In genomic region chr10:69839696-69840345, GRCh38 we compare ENCODE assay signal across 16 cellular contexts. TPM values are rescaled to one million over a fixed set of nuclear protein-coding genes. Genes with fewer than 3 reads are reported as not detected.
DNase-seq lines count a peak whose midpoint lies in the region; ATAC-seq, FAIRE-seq and TF ChIP-seq lines count a peak whose summit lies in the region.
"Had no signal": no experiment of that assay in that cellular context is flagged by ENCODE, and none has a peak within 500 bp of the region (broad histone marks: within the 10 kb centered on the region; RNA-seq: fewer than 3 reads in every experiment).

No MANE protein-coding gene starts in this region.

- H3K27ac ChIP-seq in osteoblast (ENCODE audit: low read depth, low read length): peak overlapping the region; percentile 49
- H3K27ac ChIP-seq: KMS-11, prostate gland, testis had no signal

- H3K36me3 ChIP-seq in osteoblast (ENCODE audit: insufficient read depth, low read length): no peaks in the 10 kb centered on the region
- H3K36me3 ChIP-seq: prostate gland had no signal

- H3K4me1 Mint-ChIP-seq in stimulated activated naive B cell treated with anti-CD40 and anti-IgM and Interleukin-4, amounts not matched to agents 10 μg/mL and 1 μg/mL and 100 μg/mL, for 72 hours: peaks cover 14 to 24% of the 10 kb centered on the region in 2 donors
- H3K4me1 Mint-ChIP-seq: activated naive CD8-positive, alpha-beta T cell treated with anti-CD3 and anti-CD28 coated beads, Interleukin-2, amount 10 ng/mL, durations not matched to agents 7 days and 5 days had no signal

- peaks cover 25% of the 10 kb centered on the region for H3K4me1 ChIP-seq in osteoblast (ENCODE audit: insufficient read depth, low read length)
- H3K4me1 ChIP-seq: prostate gland had no signal

- peaks cover 2 to 6% of the 10 kb centered on the region in 2 donors for H3K9me3 Mint-ChIP-seq in stimulated activated naive B cell treated with anti-CD40 and anti-IgM and Interleukin-4, amounts not matched to agents 10 μg/mL and 1 μg/mL and 100 μg/mL, for 72 hours
- H3K9me3 Mint-ChIP-seq: activated naive CD8-positive, alpha-beta T cell treated with anti-CD3 and anti-CD28 coated beads, Interleukin-2, amount 10 ng/mL, durations not matched to agents 7 days and 5 days had no signal

- H3K9me3 ChIP-seq in osteoblast (ENCODE audit: low read depth, low read length): no peaks in the 10 kb centered on the region
- H3K9me3 ChIP-seq: prostate gland, testis had no signal

- DNase-seq in H54 (ENCODE audit: insufficient read length, low spot score): peak; percentile 95
- DNase-seq in fibroblast of mammary gland (ENCODE audit: low read depth): peak; percentile 31
- DNase-seq in osteoblast (ENCODE audit: insufficient read length, low spot score, missing footprints): peak; percentile 95
- no peak for DNase-seq in stimulated activated naive B cell treated with anti-CD40 and anti-IgM and Interleukin-4, amounts not matched to agents 10 μg/mL and 1 μg/mL and 100 μg/mL, for 72 hours
- DNase-seq in central memory CD4-positive, alpha-beta T cell: no peak
- DNase-seq: activated CD8-positive, alpha-beta T cell treated with anti-CD3 and anti-CD28 coated beads, Interleukin-2, amount 10 ng/mL, durations not matched to agents 7 days and 5 days; activated naive CD8-positive, alpha-beta T cell treated with anti-CD3 and anti-CD28 coated beads, Interleukin-2, amount 10 ng/mL, durations not matched to agents 7 days and 5 days; erythroblast; NCI-H510A treated with DMSO at 0.1 percent for 48 hours; testis had no signal

- peak overlapping the region; percentile 45 for H3K4me2 ChIP-seq in osteoblast (ENCODE audit: insufficient read depth, low read length)
- H3K4me2 ChIP-seq: KMS-11 had no signal

- peak; percentile 60 for FAIRE-seq in H54 (lab: Jason Lieb, UNC)
- FAIRE-seq: keratinocyte had no signal

- TF ChIP-seq CTCF in fibroblast of mammary gland (conservative IDR thresholded peaks at IDR 0.05; ENCODE audit: control insufficient read depth, insufficient read depth, low read depth, low read length) (no peak), osteoblast (IDR thresholded peaks at IDR 0.05; ENCODE audit: extremely low read depth, low read depth, low read length) (no peak)

- peaks cover 5 to 28% of the 10 kb centered on the region in 2 donors for H3K27me3 Mint-ChIP-seq in stimulated activated naive B cell treated with anti-CD40 and anti-IgM and Interleukin-4, amounts not matched to agents 10 μg/mL and 1 μg/mL and 100 μg/mL, for 72 hours

- H3K4me3 ChIP-seq in fibroblast of mammary gland (ENCODE audit: control insufficient read depth, low read depth, low read length) (no peak overlapping the region), osteoblast (ENCODE audit: insufficient read depth, low read length) (no peak overlapping the region)
- H3K4me3 ChIP-seq: prostate gland, testis had no signal

- H2AFZ ChIP-seq in osteoblast (ENCODE audit: low read length): peak overlapping the region; percentile 21

- no peaks in the 10 kb centered on the region for H3K27me3 ChIP-seq in osteoblast (ENCODE audit: insufficient read depth, low read length)
- H3K27me3 ChIP-seq: testis had no signal

- H3K4me3 Mint-ChIP-seq in stimulated activated naive B cell treated with anti-CD40 and anti-IgM and Interleukin-4, amounts not matched to agents 10 μg/mL and 1 μg/mL and 100 μg/mL, for 72 hours: no peak overlapping the region
- H3K4me3 Mint-ChIP-seq: activated CD8-positive, alpha-beta T cell treated with anti-CD3 and anti-CD28 coated beads, Interleukin-2, amount 10 ng/mL, durations not matched to agents 7 days and 5 days; activated naive CD8-positive, alpha-beta T cell treated with anti-CD3 and anti-CD28 coated beads, Interleukin-2, amount 10 ng/mL, durations not matched to agents 7 days and 5 days had no signal

- no peaks in the 10 kb centered on the region for H3K79me2 ChIP-seq in osteoblast (ENCODE audit: insufficient read depth, low read length)

- ATAC-seq in SK-N-SH treated with all-trans-retinoic acid at 6 μM for 48 hours: peak; percentile 83
- ATAC-seq in GM19467 (IDR thresholded peaks at IDR 0.05; ENCODE audit: unreplicated experiment): no peak
- no peak for ATAC-seq in stimulated activated naive B cell treated with anti-CD40 and anti-IgM and Interleukin-4, amounts not matched to agents 10 μg/mL and 1 μg/mL and 100 μg/mL, for 72 hours (replicated peaks)
- no peak for ATAC-seq in HG03139 (IDR thresholded peaks at IDR 0.05; ENCODE audit: unreplicated experiment)
- ATAC-seq: activated CD8-positive, alpha-beta T cell treated with anti-CD3 and anti-CD28 coated beads, Interleukin-2, amount 10 ng/mL, durations not matched to agents 7 days and 5 days had no signal

- H4K20me1 ChIP-seq in osteoblast (ENCODE audit: insufficient read depth, low read length): no peaks in the 10 kb centered on the region

- H3K27ac Mint-ChIP-seq in stimulated activated naive B cell treated with anti-CD40 and anti-IgM and Interleukin-4, amounts not matched to agents 10 μg/mL and 1 μg/mL and 100 μg/mL, for 72 hours: no peak overlapping the region
- H3K27ac Mint-ChIP-seq: activated CD8-positive, alpha-beta T cell treated with anti-CD3 and anti-CD28 coated beads, Interleukin-2, amount 10 ng/mL, durations not matched to agents 7 days and 5 days; activated naive CD8-positive, alpha-beta T cell treated with anti-CD3 and anti-CD28 coated beads, Interleukin-2, amount 10 ng/mL, durations not matched to agents 7 days and 5 days had no signal

- H3K36me3 Mint-ChIP-seq in stimulated activated naive B cell treated with anti-CD40 and anti-IgM and Interleukin-4, amounts not matched to agents 10 μg/mL and 1 μg/mL and 100 μg/mL, for 72 hours: peaks cover 0 to 3% of the 10 kb centered on the region in 2 donors
- H3K36me3 Mint-ChIP-seq: activated naive CD8-positive, alpha-beta T cell treated with anti-CD3 and anti-CD28 coated beads, Interleukin-2, amount 10 ng/mL, durations not matched to agents 7 days and 5 days had no signal

- no peak for TF ChIP-seq POLR2A in H54 (IDR thresholded peaks at IDR 0.05; ENCODE audit: low read depth, low read length)

TF ChIP-seq in SK-N-SH treated with all-trans-retinoic acid at 6 μM for 48 hours, 23 proteins besides CTCF, POLR2A, EP300 and RAD21:
- TF ChIP-seq ISL1 (CRISPR knock-in tag; IDR thresholded peaks at IDR 0.05) (no peak), RARB (CRISPR knock-in tag; IDR thresholded peaks at IDR 0.05) (no peak)

RNA-seq across cellular contexts. Expression of gene COL13A1, which starts 38.1 kb away (rescaled TPM):
- 1.1 and 1.8 TPM in 2 replicates for total RNA-seq in osteoblast
- total RNA-seq: activated CD8-positive, alpha-beta T cell treated with anti-CD3 and anti-CD28 coated beads, Interleukin-2, amount 10 ng/mL, durations not matched to agents 7 days and 5 days; activated naive CD8-positive, alpha-beta T cell treated with anti-CD3 and anti-CD28 coated beads, Interleukin-2, amount 10 ng/mL, durations not matched to agents 7 days and 5 days had no signal

Comparison
In these comparisons a context has a peak if more than half of its experiments do, and no peak if none do; other contexts are left out.
1. DNase-seq: peak in H54 (single experiment), fibroblast of mammary gland (single experiment) and osteoblast (single experiment); none in stimulated activated naive B cell treated with anti-CD40 and anti-IgM and Interleukin-4, amounts not matched to agents 10 μg/mL and 1 μg/mL and 100 μg/mL, for 72 hours (single experiment) and central memory CD4-positive, alpha-beta T cell (single experiment).